Comparison of ENCODE assay signal across 8 cellular contexts in the genomic region with DNA sequence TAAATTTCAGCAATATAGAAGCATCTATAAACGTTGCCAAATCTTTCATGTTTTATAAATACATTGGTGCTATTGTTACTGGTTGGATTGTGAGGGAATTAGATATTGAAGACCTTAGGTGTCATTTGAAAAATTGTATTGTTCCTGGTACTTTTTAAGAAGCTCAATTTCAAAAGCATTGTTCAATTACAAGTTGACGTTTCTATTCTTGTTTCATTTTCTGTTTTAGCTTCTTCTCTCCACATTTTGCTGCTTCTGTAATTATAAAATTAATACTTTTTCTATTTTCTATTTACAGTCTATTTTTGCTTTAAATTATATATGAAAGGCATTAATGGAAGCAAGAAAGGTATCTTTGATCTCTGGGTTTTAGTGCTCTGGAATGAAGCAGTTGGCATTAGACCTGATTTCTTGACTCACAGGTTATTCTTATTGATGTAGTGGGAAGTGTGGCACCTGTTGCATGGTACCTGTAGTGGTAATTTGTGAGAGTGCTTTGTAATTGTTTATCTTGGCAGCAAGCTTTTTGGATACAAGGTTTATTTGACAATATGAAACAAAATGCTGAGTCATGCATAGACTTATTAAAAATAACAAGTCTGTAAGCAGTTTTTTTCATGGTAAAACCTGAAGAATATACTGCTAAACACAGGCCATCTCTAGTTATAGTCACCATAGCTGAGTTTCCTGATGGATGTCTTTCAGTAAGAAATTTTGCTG. TPM values are rescaled to one million over a fixed set of nuclear protein-coding genes. Genes with fewer than 3 reads are reported as not detected.
DNase-seq lines count a peak whose midpoint lies in the region; ATAC-seq and TF ChIP-seq lines count a peak whose summit lies in the region.

No MANE protein-coding gene starts in this region.

- no peak overlapping the region for H2BK5ac ChIP-seq in neuronal stem cell (ENCODE audit: low read length)

- no peak overlapping the region for H2BK15ac ChIP-seq in neuronal stem cell (ENCODE audit: low read length)

- no peak overlapping the region for H3K14ac ChIP-seq in neuronal stem cell (ENCODE audit: low read length)

- peak; percentile 35 for ATAC-seq in GM19023 (IDR thresholded peaks at IDR 0.05; ENCODE audit: unreplicated experiment)
- ATAC-seq in activated T-helper 17 cell treated with anti-CD3 and anti-CD28 coated beads, Interleukin-2, amount 50 U/mL, for 72 hours (replicated peaks), result no peak
- ATAC-seq in lower lobe of right lung, result peak in 1 of 2 donors; percentile 48
- no peak for ATAC-seq in upper lobe of left lung (ENCODE audit: low FRiP score in 2 of 2)

- no peak overlapping the region for H2BK12ac ChIP-seq in neuronal stem cell (ENCODE audit: low read length)

- H3K18ac ChIP-seq in neuronal stem cell (ENCODE audit: low read length), result no peak overlapping the region

- H3K27ac ChIP-seq in CD8-positive, alpha-beta memory T cell (ENCODE audit: low read depth, low read length), result no peak overlapping the region
- no peak overlapping the region for H3K27ac ChIP-seq in lower lobe of right lung
- H3K27ac ChIP-seq in upper lobe of left lung, result no peak overlapping the region
- H3K27ac ChIP-seq in neuronal stem cell (replicated peaks; ENCODE audit: low read length), result no peak overlapping the region

- peaks cover 2% of the 10 kb centered on the region for H3K79me1 ChIP-seq in neuronal stem cell (ENCODE audit: low read depth, low read length)

- H2AFZ ChIP-seq in neuronal stem cell (ENCODE audit: low read length), result no peak overlapping the region

- H3K36me3 Mint-ChIP-seq in CD8-positive, alpha-beta memory T cell, result peaks cover 5 to 14% (median 14%) of the 10 kb centered on the region in 3 donors
- H3K36me3 Mint-ChIP-seq in activated T-helper 17 cell treated with anti-CD3 and anti-CD28 coated beads, Interleukin-2, amount 50 U/mL, for 72 hours (ENCODE audit: low read depth), result peaks cover 17% of the 10 kb centered on the region

- no peaks in the 10 kb centered on the region for H3K27me3 ChIP-seq in CD8-positive, alpha-beta memory T cell (ENCODE audit: insufficient read depth, low read length, poor library complexity, severe bottlenecking)
- H3K27me3 ChIP-seq in lower lobe of right lung (ENCODE audit: low read depth) (no peaks in the 10 kb centered on the region), upper lobe of left lung (no peaks in the 10 kb centered on the region), neuronal stem cell (ENCODE audit: control insufficient read depth in 3 of 3, insufficient read depth in 3 of 3, low read depth in 1 of 3, low read length in 3 of 3) (no peaks in the 10 kb centered on the region)

- no peak for TF ChIP-seq EP300 in upper lobe of left lung (IDR thresholded peaks at IDR 0.05)

- CTCF ChIA-PET in CD8-positive, alpha-beta memory T cell (lab: Charles Lee), result interaction anchor here (1.5 to 1.6 kb wide), 2 partner anchors 9 to 12 kb away, joined by 4 read pairs; no protein-coding TSS in a partner anchor

- WGBS in upper lobe of left lung, 2 donors, result 43 to 50% methylated on average over 2 of the region's 2 CpGs
- WGBS in neuronal stem cell (ENCODE audit: extremely low coverage in 2 of 2, insufficient read length in 2 of 2, insufficient replicate concordance in 1 of 2), 2 donors, result no CpG with 5 or more reads among the region's 2 CpGs

- no peak overlapping the region for H3K4me3 ChIP-seq in CD8-positive, alpha-beta memory T cell (ENCODE audit: low read length)
- H3K4me3 ChIP-seq in lower lobe of right lung, result peak overlapping the region; percentile 2
- no peak overlapping the region for H3K4me3 ChIP-seq in upper lobe of left lung
- no peak overlapping the region for H3K4me3 ChIP-seq in neuronal stem cell (ENCODE audit: low read length in 2 of 2)

- intact Hi-C loops in lower lobe of right lung (cut with DNase I), result no loop called here

- H3K4me1 Mint-ChIP-seq in CD8-positive, alpha-beta memory T cell, result peaks cover 12 to 26% (median 24%) of the 10 kb centered on the region in 3 donors
- peaks cover 8% of the 10 kb centered on the region for H3K4me1 Mint-ChIP-seq in activated T-helper 17 cell treated with anti-CD3 and anti-CD28 coated beads, Interleukin-2, amount 50 U/mL, for 72 hours

- H3K36me3 ChIP-seq in CD8-positive, alpha-beta memory T cell (ENCODE audit: insufficient read depth, low read length), result no peaks in the 10 kb centered on the region
- H3K36me3 ChIP-seq in lower lobe of right lung (peaks cover 9% of the 10 kb centered on the region), upper lobe of left lung (peaks cover 6 to 16% (median 9%) of the 10 kb centered on the region in 4 donors), neuronal stem cell (replicated peaks in 1 of 2; ENCODE audit: control insufficient read depth in 2 of 2, insufficient read depth in 2 of 2, low read length in 2 of 2) (peaks cover 6 to 76% of the 10 kb centered on the region in 2 donors)

- H3K4ac ChIP-seq in neuronal stem cell (ENCODE audit: low read length), result no peak overlapping the region

- H2BK120ac ChIP-seq in neuronal stem cell (ENCODE audit: low read depth, low read length), result no peak overlapping the region

- no peak for TF ChIP-seq CTCF in lower lobe of right lung (IDR thresholded peaks at IDR 0.05)
- no peak for TF ChIP-seq CTCF in upper lobe of left lung (IDR thresholded peaks at IDR 0.05)

- POLR2A ChIA-PET in CD8-positive, alpha-beta memory T cell (lab: Charles Lee), result interaction anchor here (0.6 kb wide), 1 partner anchor 9 kb away, joined by 6 read pairs; no protein-coding TSS in a partner anchor

- no peak overlapping the region for H3K23ac ChIP-seq in neuronal stem cell (ENCODE audit: low read depth, low read length, poor library complexity)

- peak overlapping the region in 3 of 8 donors; percentile 7 to 78 (median 59) for H3K27ac Mint-ChIP-seq in CD8-positive, alpha-beta memory T cell
- no peak overlapping the region for H3K27ac Mint-ChIP-seq in activated T-helper 17 cell treated with anti-CD3 and anti-CD28 coated beads, Interleukin-2, amount 50 U/mL, for 72 hours

- H3K27me3 Mint-ChIP-seq in CD8-positive, alpha-beta memory T cell, result no peaks in the 10 kb centered on the region
- no peaks in the 10 kb centered on the region for H3K27me3 Mint-ChIP-seq in activated T-helper 17 cell treated with anti-CD3 and anti-CD28 coated beads, Interleukin-2, amount 50 U/mL, for 72 hours

- no peak overlapping the region for H2AK5ac ChIP-seq in neuronal stem cell (ENCODE audit: low read depth, low read length)

- DNase-seq in CD8-positive, alpha-beta memory T cell, result no peak
- DNase-seq in lower lobe of right lung (no peak), upper lobe of left lung (no peak), neuronal stem cell (ENCODE audit: low spot score) (no peak)
- no peak for DNase-seq in activated naive CD4-positive, alpha-beta T cell (lab: John Stamatoyannopoulos, UW)
- no peak for DNase-seq in stimulated activated CD4-positive, alpha-beta T cell treated with anti-CD3 and anti-CD28 coated beads, Interleukin-15, amount 100 ng/mL, for 24 hours

- no peaks in the 10 kb centered on the region for H3K9me3 Mint-ChIP-seq in CD8-positive, alpha-beta memory T cell
- no peaks in the 10 kb centered on the region for H3K9me3 Mint-ChIP-seq in activated T-helper 17 cell treated with anti-CD3 and anti-CD28 coated beads, Interleukin-2, amount 50 U/mL, for 72 hours

- no peak overlapping the region for H3K9ac ChIP-seq in neuronal stem cell (ENCODE audit: low read depth, low read length, poor library complexity)

- no peak overlapping the region for H4K91ac ChIP-seq in neuronal stem cell (ENCODE audit: low read depth, low read length, poor library complexity)

- H4K8ac ChIP-seq in neuronal stem cell (ENCODE audit: low read depth, low read length), result no peak overlapping the region

- H3K4me2 ChIP-seq in neuronal stem cell (ENCODE audit: insufficient read depth, low read length, poor library complexity, severe bottlenecking), result no peak overlapping the region

- no peak for TF ChIP-seq POLR2A in upper lobe of left lung (IDR thresholded peaks at IDR 0.05)

- H3K4me1 ChIP-seq in CD8-positive, alpha-beta memory T cell (ENCODE audit: insufficient read depth, low read length), result no peaks in the 10 kb centered on the region
- peaks cover 9% of the 10 kb centered on the region for H3K4me1 ChIP-seq in lower lobe of right lung
- H3K4me1 ChIP-seq in upper lobe of left lung, result peaks cover 0 to 13% (median 11%) of the 10 kb centered on the region in 4 donors
- peaks cover 0 to 2% of the 10 kb centered on the region in 2 donors for H3K4me1 ChIP-seq in neuronal stem cell (ENCODE audit: control insufficient read depth in 2 of 2, insufficient read depth in 1 of 2, low read depth in 1 of 2, low read length in 2 of 2)

- peak overlapping the region in 5 of 7 donors; percentile 45 to 77 (median 58) for H3K4me3 Mint-ChIP-seq in CD8-positive, alpha-beta memory T cell
- peak overlapping the region; percentile 32 for H3K4me3 Mint-ChIP-seq in activated T-helper 17 cell treated with anti-CD3 and anti-CD28 coated beads, Interleukin-2, amount 50 U/mL, for 72 hours

- H3K9me3 ChIP-seq in CD8-positive, alpha-beta memory T cell (ENCODE audit: low read length), result no peaks in the 10 kb centered on the region
- H3K9me3 ChIP-seq in lower lobe of right lung (no peaks in the 10 kb centered on the region), upper lobe of left lung (no peaks in the 10 kb centered on the region), neuronal stem cell (replicated peaks in 1 of 2; ENCODE audit: control insufficient read depth in 2 of 2, insufficient read depth in 1 of 2, low read depth in 1 of 2, low read length in 2 of 2) (peaks cover 0 to 2% of the 10 kb centered on the region in 2 donors)

RNA-seq across cellular contexts. Expression of gene MACIR, which starts 13.2 kb away (rescaled TPM):
- 10 to 100 TPM in 1 of 2 experiments, 1 to 10 TPM in 1; 9.9 to 10.5 TPM for total RNA-seq in CD8-positive, alpha-beta memory T cell
- 2.8 TPM for polyA plus RNA-seq in CD8-positive, alpha-beta memory T cell
- 1 to 10 TPM; 5.2 to 9.7 TPM for total RNA-seq in activated T-helper 17 cell treated with anti-CD3 and anti-CD28 coated beads, Interleukin-2, amount 50 U/mL, for 72 hours
- 4.9 TPM for total RNA-seq in lower lobe of right lung
- total RNA-seq in upper lobe of left lung, result 10 to 100 TPM in 1 of 6 donors, 1 to 10 TPM in 5; 2.6 to 12.5 (median 6.8) TPM
- 14.8 TPM for polyA plus RNA-seq in neuronal stem cell (2013, experiment 1 of 2)
- 14.6 TPM for polyA plus RNA-seq in neuronal stem cell (2013, experiment 2 of 2)
